20 cellular contexts compared by ENCODE assay signal in the genomic region with DNA sequence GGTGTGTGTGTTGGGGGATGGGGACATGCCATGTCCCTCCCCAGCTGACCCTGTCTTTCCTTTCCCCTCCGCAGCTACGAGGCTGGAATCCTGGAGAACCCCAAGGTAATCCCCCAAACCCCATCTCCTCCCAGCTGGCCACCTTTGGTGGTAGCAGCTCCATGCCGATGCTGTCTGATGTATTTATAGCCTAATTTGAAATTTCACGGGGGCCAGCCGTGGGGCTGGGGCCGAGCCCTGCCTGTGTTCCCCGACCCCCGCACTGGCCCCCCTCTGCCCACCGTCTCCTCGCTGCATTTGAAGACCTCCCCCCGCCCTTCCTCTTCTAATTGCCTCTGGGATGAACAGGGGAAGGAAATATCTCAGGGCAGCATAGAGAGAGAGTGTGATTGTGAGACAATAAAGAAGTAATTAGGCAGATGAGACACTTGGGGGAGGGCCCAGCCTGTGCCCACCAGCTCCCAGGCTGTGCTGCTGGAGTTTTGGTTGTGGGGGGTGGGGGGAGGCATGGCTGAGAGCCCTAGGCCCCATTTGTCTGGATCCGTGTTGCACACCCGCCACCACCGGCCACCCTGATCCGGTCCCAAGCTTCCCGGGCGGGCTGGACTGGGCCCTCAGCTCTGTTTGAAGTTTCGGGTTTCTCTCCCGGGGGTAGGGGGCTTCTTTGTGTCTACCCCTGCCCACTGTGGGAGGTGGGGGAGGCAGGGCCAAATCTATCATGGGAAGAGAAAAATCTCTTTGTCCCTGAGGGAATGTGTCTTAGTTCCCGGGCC. TPM values are rescaled to one million over a fixed set of nuclear protein-coding genes. Genes with fewer than 3 reads are reported as not detected.
A peak's percentile ranks its signal among the peaks of the same experiment; 100 is the strongest.
DNase-seq lines count a peak whose midpoint lies in the region; TF ChIP-seq lines count a peak whose summit lies in the region.
"Had no signal": no experiment of that assay in that cellular context is flagged by ENCODE, and none has a peak within 500 bp of the region (broad histone marks: within the 10 kb centered on the region; RNA-seq: fewer than 3 reads in every experiment).

No MANE protein-coding gene starts in this region.

- H3K36me3 ChIP-seq in HUES6 (ENCODE audit: control insufficient read depth, insufficient read depth, low read length) (peaks cover 6% of the 10 kb centered on the region; the same call in 1 of the 2 replicates), SJCRH30 (no peaks in the 10 kb centered on the region), ascending aorta (peaks cover 12 to 24% of the 10 kb centered on the region in 2 donors)

- peak overlapping the region; percentile 57 for H3K27ac Mint-ChIP-seq in neural crest cell (ENCODE audit: unreplicated experiment)
- no peak overlapping the region for H3K27ac Mint-ChIP-seq in mesothelial cell of epicardium
- no peak overlapping the region for H3K27ac Mint-ChIP-seq in nephron progenitor cell
- H3K27ac Mint-ChIP-seq: CD4-positive, alpha-beta T cell had no signal

- H3K9me3 ChIP-seq in HUES6 (ENCODE audit: control insufficient read depth, insufficient read depth, low read depth, low read length) (no peaks in the 10 kb centered on the region), SJCRH30 (replicated peaks) (no peaks in the 10 kb centered on the region), ascending aorta (no peaks in the 10 kb centered on the region)
- H3K9me3 ChIP-seq: A549 had no signal

- TF ChIP-seq CTCF in neural crest cell (conservative IDR thresholded peaks at IDR 0.05) (no peak), mesothelial cell of epicardium (IDR thresholded peaks at IDR 0.05; ENCODE audit: unreplicated experiment) (no peak), ascending aorta (IDR thresholded peaks at IDR 0.05) (no peak), nephron progenitor cell (IDR thresholded peaks at IDR 0.05) (no peak)

- no peaks in the 10 kb centered on the region for H3K36me3 Mint-ChIP-seq in neural crest cell (ENCODE audit: low read depth)
- peaks cover 8% of the 10 kb centered on the region for H3K36me3 Mint-ChIP-seq in mesothelial cell of epicardium
- no peaks in the 10 kb centered on the region for H3K36me3 Mint-ChIP-seq in nephron progenitor cell (ENCODE audit: low read depth)

- peaks cover 7% of the 10 kb centered on the region; the same call in 1 of the 2 replicates for H3K27me3 ChIP-seq in HUES6 (ENCODE audit: control insufficient read depth, insufficient read depth, low read length)
- H3K27me3 ChIP-seq in SJCRH30 = no peaks in the 10 kb centered on the region
- H3K27me3 ChIP-seq in ascending aorta = no peaks in the 10 kb centered on the region

- H3K9me3 Mint-ChIP-seq in neural crest cell (no peaks in the 10 kb centered on the region), mesothelial cell of epicardium (no peaks in the 10 kb centered on the region), nephron progenitor cell (no peaks in the 10 kb centered on the region)
- H3K9me3 Mint-ChIP-seq: CD4-positive, alpha-beta T cell had no signal

- H3K9ac ChIP-seq in HUES6 (ENCODE audit: low read length) = no peak overlapping the region
- H3K9ac ChIP-seq: KMS-11 had no signal

- H3K4me3 Mint-ChIP-seq in neural crest cell (no peak overlapping the region), mesothelial cell of epicardium (no peak overlapping the region), nephron progenitor cell (no peak overlapping the region)
- H3K4me3 Mint-ChIP-seq: CD4-positive, alpha-beta T cell had no signal

- H3K27me3 Mint-ChIP-seq in neural crest cell (ENCODE audit: low read depth) (peaks cover 56% of the 10 kb centered on the region), mesothelial cell of epicardium (ENCODE audit: low read depth) (no peaks in the 10 kb centered on the region), nephron progenitor cell (ENCODE audit: low read depth, poor library complexity) (peaks cover 57% of the 10 kb centered on the region)

- intact Hi-C loops in ascending aorta (cut with DNase I) = no loop called here

- H3K4me1 ChIP-seq in HUES6 (ENCODE audit: control insufficient read depth, insufficient read depth, low read length) (peaks cover 41% of the 10 kb centered on the region), SJCRH30 (peaks cover 88% of the 10 kb centered on the region), ascending aorta (no peaks in the 10 kb centered on the region)
- H3K4me1 ChIP-seq: A549 had no signal

- H3K4me1 Mint-ChIP-seq in neural crest cell (peaks cover 51% of the 10 kb centered on the region), mesothelial cell of epicardium (peaks cover 13% of the 10 kb centered on the region), nephron progenitor cell (peaks cover 57% of the 10 kb centered on the region)

- H3K4me3 ChIP-seq in HUES6 (ENCODE audit: low read depth, low read length) (no peak overlapping the region), SJCRH30 (peak overlapping the region; percentile 25), ascending aorta (no peak overlapping the region)
- H3K4me3 ChIP-seq: A549 had no signal

- H3K27ac ChIP-seq in HUES6 (ENCODE audit: low read depth, low read length) (peak overlapping the region; percentile 34; the same call in 1 of the 2 replicates), SJCRH30 (peak overlapping the region; percentile 100), ascending aorta (no peak overlapping the region)
- H3K27ac ChIP-seq: A549, KMS-11 had no signal

- DNase-seq in D341Med (ENCODE audit: low spot score) (peak; percentile 79), SJCRH30 (peak; percentile 98), neural crest cell (ENCODE audit: low read depth, low spot score) (no peak), mesothelial cell of epicardium (ENCODE audit: low spot score in 2 of 2, unreplicated experiment in 2 of 2) (no peak), ascending aorta (ENCODE audit: low spot score in 2 of 2) (no peak), NCI-H524 (lab: John Stamatoyannopoulos, UW) (no peak), nephron progenitor cell (no peak)
- DNase-seq: CD4-positive, alpha-beta T cell; COR-L47; DMS 273 treated with DMSO at 0.1 percent for 48 hours; DMS79 treated with DMSO at 0.1 percent for 48 hours; IMR-90; NCI-H1105; NCI-H2029 treated with DMSO at 0.1 percent for 48 hours; NCI-H510A; NCI-H774; SHP77 had no signal

RNA-seq across cellular contexts. Expression of a gene that starts 26.8 kb away (rescaled TPM):
- total RNA-seq in SJCRH30 (2014; rRNA removed; shearing (Covaris generic)) = 1,949 and 1,974 TPM in 2 replicates
- 4.0 and 4.5 TPM in 2 replicates for total RNA-seq in neural crest cell
- total RNA-seq in mesothelial cell of epicardium = 94.8 to 110 TPM (median 98.0 TPM) in 3 replicates
- total RNA-seq in ascending aorta = 162 TPM
- total RNA-seq: CD4-positive, alpha-beta T cell had no signal

Comparison
In these comparisons a context has a peak if more than half of its experiments do, and no peak if none do; other contexts are left out.
1. DNase-seq: peak in D341Med (single experiment) and SJCRH30 (2 of 2); none in neural crest cell (single experiment), mesothelial cell of epicardium (0 of 2), ascending aorta (0 of 2), NCI-H524 (0 of 2) and nephron progenitor cell (single experiment).
2. H3K27ac ChIP-seq: peak in HUES6 (single experiment) and SJCRH30 (single experiment); none in ascending aorta (0 of 2).
3. RNA of a gene that starts 26.8 kb away (total RNA-seq): 1,949 to 1,974 TPM in SJCRH30, 162 TPM in ascending aorta (single experiment) and 94.8 to 110 TPM in mesothelial cell of epicardium; 4.0 to 4.5 TPM in neural crest cell; every median in the first group is over 10 times any median in the second.